In genomic region chr13:22793598-22794134, GRCh38 we compare ENCODE assay signal across 1 cellular context.
A peak's percentile ranks its signal among the peaks of the same experiment; 100 is the strongest.
TF ChIP-seq lines count a peak whose summit lies in the region.

No MANE protein-coding gene starts in this region.

TF ChIP-seq in HepG2, 621 proteins besides CTCF, POLR2A, EP300 and RAD21 (continued from another document and continues in another):
- TF ChIP-seq, protein P1, sequence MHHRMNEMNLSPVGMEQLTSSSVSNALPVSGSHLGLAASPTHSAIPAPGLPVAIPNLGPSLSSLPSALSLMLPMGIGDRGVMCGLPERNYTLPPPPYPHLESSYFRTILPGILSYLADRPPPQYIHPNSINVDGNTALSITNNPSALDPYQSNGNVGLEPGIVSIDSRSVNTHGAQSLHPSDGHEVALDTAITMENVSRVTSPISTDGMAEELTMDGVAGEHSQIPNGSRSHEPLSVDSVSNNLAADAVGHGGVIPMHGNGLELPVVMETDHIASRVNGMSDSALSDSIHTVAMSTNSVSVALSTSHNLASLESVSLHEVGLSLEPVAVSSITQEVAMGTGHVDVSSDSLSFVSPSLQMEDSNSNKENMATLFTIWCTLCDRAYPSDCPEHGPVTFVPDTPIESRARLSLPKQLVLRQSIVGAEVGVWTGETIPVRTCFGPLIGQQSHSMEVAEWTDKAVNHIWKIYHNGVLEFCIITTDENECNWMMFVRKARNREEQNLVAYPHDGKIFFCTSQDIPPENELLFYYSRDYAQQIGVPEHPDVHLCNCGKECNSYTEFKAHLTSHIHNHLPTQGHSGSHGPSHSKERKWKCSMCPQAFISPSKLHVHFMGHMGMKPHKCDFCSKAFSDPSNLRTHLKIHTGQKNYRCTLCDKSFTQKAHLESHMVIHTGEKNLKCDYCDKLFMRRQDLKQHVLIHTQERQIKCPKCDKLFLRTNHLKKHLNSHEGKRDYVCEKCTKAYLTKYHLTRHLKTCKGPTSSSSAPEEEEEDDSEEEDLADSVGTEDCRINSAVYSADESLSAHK (CRISPR knock-in tag; IDR thresholded peaks at IDR 0.05; ENCODE audit: borderline replicate concordance): no peak
- no peak for TF ChIP-seq KLF15 (CRISPR knock-in tag; IDR thresholded peaks at IDR 0.05; ENCODE audit: borderline replicate concordance)
- no peak for TF ChIP-seq ZNF788 (CRISPR knock-in tag; IDR thresholded peaks at IDR 0.05; ENCODE audit: borderline replicate concordance)
- TF ChIP-seq ZNF496 (CRISPR knock-in tag; IDR thresholded peaks at IDR 0.05; ENCODE audit: insufficient replicate concordance): no peak
- no peak for TF ChIP-seq REL (CRISPR knock-in tag; conservative IDR thresholded peaks at IDR 0.05)
- TF ChIP-seq ZNF891 (CRISPR knock-in tag; IDR thresholded peaks at IDR 0.05): no peak
- no peak for TF ChIP-seq ZNF343 (CRISPR knock-in tag; IDR thresholded peaks at IDR 0.05)
- TF ChIP-seq ZNF251 (CRISPR knock-in tag; IDR thresholded peaks at IDR 0.05): no peak
- TF ChIP-seq NR2C2 (CRISPR knock-in tag; IDR thresholded peaks at IDR 0.05; ENCODE audit: borderline replicate concordance): no peak
- TF ChIP-seq, protein P2, sequence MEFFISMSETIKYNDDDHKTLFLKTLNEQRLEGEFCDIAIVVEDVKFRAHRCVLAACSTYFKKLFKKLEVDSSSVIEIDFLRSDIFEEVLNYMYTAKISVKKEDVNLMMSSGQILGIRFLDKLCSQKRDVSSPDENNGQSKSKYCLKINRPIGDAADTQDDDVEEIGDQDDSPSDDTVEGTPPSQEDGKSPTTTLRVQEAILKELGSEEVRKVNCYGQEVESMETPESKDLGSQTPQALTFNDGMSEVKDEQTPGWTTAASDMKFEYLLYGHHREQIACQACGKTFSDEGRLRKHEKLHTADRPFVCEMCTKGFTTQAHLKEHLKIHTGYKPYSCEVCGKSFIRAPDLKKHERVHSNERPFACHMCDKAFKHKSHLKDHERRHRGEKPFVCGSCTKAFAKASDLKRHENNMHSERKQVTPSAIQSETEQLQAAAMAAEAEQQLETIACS (CRISPR knock-in tag; IDR thresholded peaks at IDR 0.05): no peak
- TF ChIP-seq, protein P3, sequence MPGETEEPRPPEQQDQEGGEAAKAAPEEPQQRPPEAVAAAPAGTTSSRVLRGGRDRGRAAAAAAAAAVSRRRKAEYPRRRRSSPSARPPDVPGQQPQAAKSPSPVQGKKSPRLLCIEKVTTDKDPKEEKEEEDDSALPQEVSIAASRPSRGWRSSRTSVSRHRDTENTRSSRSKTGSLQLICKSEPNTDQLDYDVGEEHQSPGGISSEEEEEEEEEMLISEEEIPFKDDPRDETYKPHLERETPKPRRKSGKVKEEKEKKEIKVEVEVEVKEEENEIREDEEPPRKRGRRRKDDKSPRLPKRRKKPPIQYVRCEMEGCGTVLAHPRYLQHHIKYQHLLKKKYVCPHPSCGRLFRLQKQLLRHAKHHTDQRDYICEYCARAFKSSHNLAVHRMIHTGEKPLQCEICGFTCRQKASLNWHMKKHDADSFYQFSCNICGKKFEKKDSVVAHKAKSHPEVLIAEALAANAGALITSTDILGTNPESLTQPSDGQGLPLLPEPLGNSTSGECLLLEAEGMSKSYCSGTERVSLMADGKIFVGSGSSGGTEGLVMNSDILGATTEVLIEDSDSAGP (CRISPR knock-in tag; IDR thresholded peaks at IDR 0.05; ENCODE audit: borderline replicate concordance): no peak
- TF ChIP-seq ZNF607 (CRISPR knock-in tag; IDR thresholded peaks at IDR 0.05; ENCODE audit: borderline replicate concordance): no peak; the same call in 1 of the 2 replicates
- peak; percentile 84 for TF ChIP-seq HNF4A (CRISPR knock-in tag; IDR thresholded peaks at IDR 0.05)
- TF ChIP-seq FOXC1 (CRISPR knock-in tag; IDR thresholded peaks at IDR 0.05; ENCODE audit: borderline replicate concordance): no peak
- TF ChIP-seq HBP1 (CRISPR knock-in tag; IDR thresholded peaks at IDR 0.05; ENCODE audit: low read depth): no peak
- TF ChIP-seq, protein P4, sequence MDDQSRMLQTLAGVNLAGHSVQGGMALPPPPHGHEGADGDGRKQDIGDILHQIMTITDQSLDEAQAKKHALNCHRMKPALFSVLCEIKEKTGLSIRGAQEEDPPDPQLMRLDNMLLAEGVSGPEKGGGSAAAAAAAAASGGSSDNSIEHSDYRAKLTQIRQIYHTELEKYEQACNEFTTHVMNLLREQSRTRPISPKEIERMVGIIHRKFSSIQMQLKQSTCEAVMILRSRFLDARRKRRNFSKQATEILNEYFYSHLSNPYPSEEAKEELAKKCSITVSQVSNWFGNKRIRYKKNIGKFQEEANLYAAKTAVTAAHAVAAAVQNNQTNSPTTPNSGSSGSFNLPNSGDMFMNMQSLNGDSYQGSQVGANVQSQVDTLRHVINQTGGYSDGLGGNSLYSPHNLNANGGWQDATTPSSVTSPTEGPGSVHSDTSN (CRISPR knock-in tag; IDR thresholded peaks at IDR 0.05; ENCODE audit: borderline replicate concordance): 0 out of 2 replicates have a peak, but pooled peaks have one; percentile 28
- no peak for TF ChIP-seq ZFX (CRISPR knock-in tag; IDR thresholded peaks at IDR 0.05; ENCODE audit: low read depth)
- TF ChIP-seq NR1H2 (CRISPR knock-in tag; IDR thresholded peaks at IDR 0.05; ENCODE audit: borderline replicate concordance, low read depth): no peak
- no peak for TF ChIP-seq ZNF652 (CRISPR knock-in tag; IDR thresholded peaks at IDR 0.05; ENCODE audit: borderline replicate concordance, low read depth)
- no peak for TF ChIP-seq ZNF776 (CRISPR knock-in tag; IDR thresholded peaks at IDR 0.05)
- TF ChIP-seq HDAC2 (CRISPR knock-in tag; IDR thresholded peaks at IDR 0.05): no peak; the same call in 1 of the 2 replicates
- TF ChIP-seq CBX1 (IDR thresholded peaks at IDR 0.05; ENCODE audit: low read depth): no peak
- 0 out of 2 replicates have a peak, but pooled peaks have one; percentile 32 for TF ChIP-seq RERE (CRISPR knock-in tag; IDR thresholded peaks at IDR 0.05; ENCODE audit: low read depth)
- TF ChIP-seq ZNF225 (CRISPR knock-in tag; IDR thresholded peaks at IDR 0.05): no peak
- TF ChIP-seq THYN1 (CRISPR knock-in tag; IDR thresholded peaks at IDR 0.05; ENCODE audit: borderline replicate concordance, low read depth): no peak
- peak; percentile 68 for TF ChIP-seq PHF21A (CRISPR knock-in tag; IDR thresholded peaks at IDR 0.05)
- TF ChIP-seq MYC (CRISPR knock-in tag; IDR thresholded peaks at IDR 0.05; ENCODE audit: borderline replicate concordance): no peak
- no peak for TF ChIP-seq KLF6 (CRISPR knock-in tag; IDR thresholded peaks at IDR 0.05)
- TF ChIP-seq, protein P5, sequence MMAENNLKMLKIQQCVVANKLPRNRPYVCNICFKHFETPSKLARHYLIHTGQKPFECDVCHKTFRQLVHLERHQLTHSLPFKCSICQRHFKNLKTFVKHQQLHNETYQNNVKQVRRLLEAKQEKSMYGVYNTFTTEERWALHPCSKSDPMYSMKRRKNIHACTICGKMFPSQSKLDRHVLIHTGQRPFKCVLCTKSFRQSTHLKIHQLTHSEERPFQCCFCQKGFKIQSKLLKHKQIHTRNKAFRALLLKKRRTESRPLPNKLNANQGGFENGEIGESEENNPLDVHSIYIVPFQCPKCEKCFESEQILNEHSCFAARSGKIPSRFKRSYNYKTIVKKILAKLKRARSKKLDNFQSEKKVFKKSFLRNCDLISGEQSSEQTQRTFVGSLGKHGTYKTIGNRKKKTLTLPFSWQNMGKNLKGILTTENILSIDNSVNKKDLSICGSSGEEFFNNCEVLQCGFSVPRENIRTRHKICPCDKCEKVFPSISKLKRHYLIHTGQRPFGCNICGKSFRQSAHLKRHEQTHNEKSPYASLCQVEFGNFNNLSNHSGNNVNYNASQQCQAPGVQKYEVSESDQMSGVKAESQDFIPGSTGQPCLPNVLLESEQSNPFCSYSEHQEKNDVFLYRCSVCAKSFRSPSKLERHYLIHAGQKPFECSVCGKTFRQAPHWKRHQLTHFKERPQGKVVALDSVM (CRISPR knock-in tag; IDR thresholded peaks at IDR 0.05): no peak
- TF ChIP-seq, protein P6, sequence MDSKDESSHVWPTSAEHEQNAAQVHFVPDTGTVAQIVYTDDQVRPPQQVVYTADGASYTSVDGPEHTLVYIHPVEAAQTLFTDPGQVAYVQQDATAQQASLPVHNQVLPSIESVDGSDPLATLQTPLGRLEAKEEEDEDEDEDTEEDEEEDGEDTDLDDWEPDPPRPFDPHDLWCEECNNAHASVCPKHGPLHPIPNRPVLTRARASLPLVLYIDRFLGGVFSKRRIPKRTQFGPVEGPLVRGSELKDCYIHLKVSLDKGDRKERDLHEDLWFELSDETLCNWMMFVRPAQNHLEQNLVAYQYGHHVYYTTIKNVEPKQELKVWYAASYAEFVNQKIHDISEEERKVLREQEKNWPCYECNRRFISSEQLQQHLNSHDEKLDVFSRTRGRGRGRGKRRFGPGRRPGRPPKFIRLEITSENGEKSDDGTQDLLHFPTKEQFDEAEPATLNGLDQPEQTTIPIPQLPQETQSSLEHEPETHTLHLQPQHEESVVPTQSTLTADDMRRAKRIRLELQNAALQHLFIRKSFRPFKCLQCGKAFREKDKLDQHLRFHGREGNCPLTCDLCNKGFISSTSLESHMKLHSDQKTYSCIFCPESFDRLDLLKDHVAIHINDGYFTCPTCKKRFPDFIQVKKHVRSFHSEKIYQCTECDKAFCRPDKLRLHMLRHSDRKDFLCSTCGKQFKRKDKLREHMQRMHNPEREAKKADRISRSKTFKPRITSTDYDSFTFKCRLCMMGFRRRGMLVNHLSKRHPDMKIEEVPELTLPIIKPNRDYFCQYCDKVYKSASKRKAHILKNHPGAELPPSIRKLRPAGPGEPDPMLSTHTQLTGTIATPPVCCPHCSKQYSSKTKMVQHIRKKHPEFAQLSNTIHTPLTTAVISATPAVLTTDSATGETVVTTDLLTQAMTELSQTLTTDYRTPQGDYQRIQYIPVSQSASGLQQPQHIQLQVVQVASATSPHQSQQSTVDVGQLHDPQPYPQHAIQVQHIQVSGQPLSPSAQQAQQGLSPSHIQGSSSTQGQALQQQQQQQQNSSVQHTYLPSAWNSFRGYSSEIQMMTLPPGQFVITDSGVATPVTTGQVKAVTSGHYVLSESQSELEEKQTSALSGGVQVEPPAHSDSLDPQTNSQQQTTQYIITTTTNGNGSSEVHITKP (CRISPR knock-in tag; IDR thresholded peaks at IDR 0.05; ENCODE audit: low read depth): no peak
- TF ChIP-seq ZNF589 (CRISPR knock-in tag; conservative IDR thresholded peaks at IDR 0.05): no peak
- TF ChIP-seq, protein P7, sequence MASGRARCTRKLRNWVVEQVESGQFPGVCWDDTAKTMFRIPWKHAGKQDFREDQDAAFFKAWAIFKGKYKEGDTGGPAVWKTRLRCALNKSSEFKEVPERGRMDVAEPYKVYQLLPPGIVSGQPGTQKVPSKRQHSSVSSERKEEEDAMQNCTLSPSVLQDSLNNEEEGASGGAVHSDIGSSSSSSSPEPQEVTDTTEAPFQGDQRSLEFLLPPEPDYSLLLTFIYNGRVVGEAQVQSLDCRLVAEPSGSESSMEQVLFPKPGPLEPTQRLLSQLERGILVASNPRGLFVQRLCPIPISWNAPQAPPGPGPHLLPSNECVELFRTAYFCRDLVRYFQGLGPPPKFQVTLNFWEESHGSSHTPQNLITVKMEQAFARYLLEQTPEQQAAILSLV (CRISPR knock-in tag; IDR thresholded peaks at IDR 0.05; ENCODE audit: borderline replicate concordance): no peak
- TF ChIP-seq SMC3 (IDR thresholded peaks at IDR 0.05; ENCODE audit: low read length): no peak
- TF ChIP-seq ZNF556 (CRISPR knock-in tag; IDR thresholded peaks at IDR 0.05; ENCODE audit: borderline replicate concordance): no peak
- TF ChIP-seq TGIF2 (CRISPR knock-in tag; IDR thresholded peaks at IDR 0.05): no peak
- no peak for TF ChIP-seq PAWR (CRISPR knock-in tag; IDR thresholded peaks at IDR 0.05; ENCODE audit: borderline replicate concordance)
- TF ChIP-seq NPAS2 (CRISPR knock-in tag; IDR thresholded peaks at IDR 0.05; ENCODE audit: borderline replicate concordance): no peak
- TF ChIP-seq NR2F6 (IDR thresholded peaks at IDR 0.05): peak; percentile 59; the same call in 1 of the 2 replicates
- peak; percentile 42; the same call in 1 of the 2 replicates for TF ChIP-seq NR2F6 (CRISPR knock-in tag; IDR thresholded peaks at IDR 0.05)
- no peak for TF ChIP-seq ZNF746 (CRISPR knock-in tag; IDR thresholded peaks at IDR 0.05)
